In the genomic region with DNA sequence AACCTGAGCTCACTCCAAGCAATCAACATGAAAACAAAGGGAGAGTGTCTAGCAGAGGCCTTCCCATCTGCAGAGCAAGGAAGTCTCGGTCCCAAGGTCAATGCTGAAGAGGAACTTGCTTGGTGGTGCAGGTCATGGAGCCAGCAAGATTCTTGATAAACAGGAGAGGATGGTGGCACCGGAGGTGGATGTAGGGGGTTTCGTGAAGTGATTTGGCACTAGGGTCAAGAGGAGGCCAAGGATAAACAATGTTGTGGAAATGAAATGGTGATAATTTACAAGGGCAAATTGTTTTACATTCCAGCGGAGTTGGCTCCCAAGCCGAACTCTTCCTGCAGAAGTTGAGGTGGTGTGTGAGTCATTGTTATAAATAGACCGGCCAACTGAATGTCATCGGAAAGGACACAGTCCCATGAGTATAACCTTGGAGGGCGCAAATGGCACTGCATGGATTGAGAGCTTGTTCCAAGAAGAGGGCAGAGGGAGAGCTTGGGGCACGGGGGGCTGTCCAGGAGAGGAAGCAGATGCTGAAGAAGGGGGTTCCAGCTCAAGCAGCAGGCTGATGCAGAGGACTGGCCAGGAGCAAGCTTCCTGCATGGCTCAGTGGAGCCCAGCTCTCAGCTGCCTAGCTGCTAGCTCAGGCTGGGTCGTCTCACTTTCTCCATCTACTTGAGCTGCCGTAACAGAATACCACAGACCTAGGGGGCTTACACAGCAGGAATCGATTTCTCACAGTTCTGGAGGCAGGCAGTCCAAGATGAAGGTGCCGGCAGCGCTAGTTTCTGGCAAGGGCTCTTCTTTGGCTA, we compare ENCODE assay signal across 13 cellular contexts.
DNase-seq lines count a peak whose midpoint lies in the region; ATAC-seq, FAIRE-seq and TF ChIP-seq lines count a peak whose summit lies in the region.
"Had no signal": no experiment of that assay in that cellular context is flagged by ENCODE, and none has a peak within 500 bp of the region (broad histone marks: within the 10 kb centered on the region; RNA-seq: fewer than 3 reads in every experiment).

No MANE protein-coding gene starts in this region.

- TF ChIP-seq POLR2A in GM12891 (IDR thresholded peaks at IDR 0.05; ENCODE audit: low read depth, low read length), result no peak

- ATAC-seq in SK-N-SH treated with all-trans-retinoic acid at 6 μM for 48 hours, result peak; percentile 83

- TF ChIP-seq CTCF in retinal pigment epithelial cell (conservative IDR thresholded peaks at IDR 0.05; ENCODE audit: low read depth, low read length), result no peak

- H3K4me3 ChIP-seq in retinal pigment epithelial cell (ENCODE audit: low read length), result no peak overlapping the region
- H3K4me3 ChIP-seq: breast epithelium, esophagus squamous epithelium had no signal

- DNase-seq in GM03348 (ENCODE audit: low spot score) (peak; percentile 52), glomerular visceral epithelial cell (ENCODE audit: extremely low spot score) (peak; percentile 49), retinal pigment epithelial cell (ENCODE audit: low read depth) (peak; percentile 56), NCI-H2029 treated with DMSO at 0.1 percent for 48 hours (lab: John Stamatoyannopoulos, UW) (no peak), GM12891 (ENCODE audit: insufficient read length, low spot score) (no peak), NCI-H2227 treated with DMSO at 0.1 percent for 48 hours (lab: John Stamatoyannopoulos, UW) (no peak), NCI-H69 (lab: John Stamatoyannopoulos, UW) (no peak)
- DNase-seq: activated T-cell treated with anti-CD3 and anti-CD28 coated beads, Interleukin-2, amount 50 U/mL, for 1 hour; esophagus squamous epithelium; posterior cingulate gyrus; WERI-Rb-1 had no signal

- no peak for FAIRE-seq in GM12891 (lab: Jason Lieb, UNC)

TF ChIP-seq in SK-N-SH treated with all-trans-retinoic acid at 6 μM for 48 hours, 23 proteins besides CTCF, POLR2A, EP300 and RAD21 (continues in another document):
- no peak for TF ChIP-seq ESRRG (CRISPR knock-in tag; IDR thresholded peaks at IDR 0.05)
- TF ChIP-seq RARB (CRISPR knock-in tag; IDR thresholded peaks at IDR 0.05), result no peak
- TF ChIP-seq TCF4 (CRISPR knock-in tag; IDR thresholded peaks at IDR 0.05; ENCODE audit: borderline replicate concordance), result no peak
- TF ChIP-seq ZNF565 (CRISPR knock-in tag; conservative IDR thresholded peaks at IDR 0.05; ENCODE audit: low read depth), result no peak
- no peak for TF ChIP-seq CSRNP3 (CRISPR knock-in tag; IDR thresholded peaks at IDR 0.05)
- no peak for TF ChIP-seq TSHZ2 (CRISPR knock-in tag; IDR thresholded peaks at IDR 0.05)
- no peak for TF ChIP-seq ARNTL (CRISPR knock-in tag; IDR thresholded peaks at IDR 0.05; ENCODE audit: borderline replicate concordance, low read depth)
- no peak for TF ChIP-seq ZC3H10 (CRISPR knock-in tag; IDR thresholded peaks at IDR 0.05)
- TF ChIP-seq GLIS3 (CRISPR knock-in tag; IDR thresholded peaks at IDR 0.05), result no peak

TF ChIP-seq in GM12891, 5 proteins besides CTCF, POLR2A, EP300 and RAD21:
- TF ChIP-seq TAF1 (IDR thresholded peaks at IDR 0.05; ENCODE audit: low read depth, low read length), result no peak
- no peak for TF ChIP-seq POU2F2 (IDR thresholded peaks at IDR 0.05; ENCODE audit: low read depth, low read length)
- TF ChIP-seq PAX5 (IDR thresholded peaks at IDR 0.05; ENCODE audit: insufficient read depth, low read length, severe bottlenecking), result no peak
- TF ChIP-seq SPI1 (IDR thresholded peaks at IDR 0.05; ENCODE audit: low read depth, low read length), result no peak
- no peak for TF ChIP-seq POLR2AphosphoS5 (IDR thresholded peaks at IDR 0.05; ENCODE audit: low read depth, low read length)

Comparison
In these comparisons a context has a peak if more than half of its experiments do, and no peak if none do; other contexts are left out.
1. DNase-seq: peak in GM03348 (single experiment), glomerular visceral epithelial cell (single experiment) and retinal pigment epithelial cell (single experiment); none in NCI-H2029 treated with DMSO at 0.1 percent for 48 hours (single experiment), GM12891 (single experiment), NCI-H2227 treated with DMSO at 0.1 percent for 48 hours (single experiment) and NCI-H69 (single experiment).